ENCODE assay signal across 17 cellular contexts in genomic region chr5:157827429-157827828, GRCh38. TPM values are rescaled to one million over a fixed set of nuclear protein-coding genes. Genes with fewer than 3 reads are reported as not detected.
A peak's percentile ranks its signal among the peaks of the same experiment; 100 is the strongest.
DNase-seq lines count a peak whose midpoint lies in the region; ATAC-seq and TF ChIP-seq lines count a peak whose summit lies in the region.
"Had no signal": no experiment of that assay in that cellular context is flagged by ENCODE, and none has a peak within 500 bp of the region (broad histone marks: within the 10 kb centered on the region; RNA-seq: fewer than 3 reads in every experiment).

No MANE protein-coding gene starts in this region.

- H3K4me1 Mint-ChIP-seq in natural killer cell: peaks cover 35 to 37% of the 10 kb centered on the region in 2 donors
- peaks cover 26 to 27% of the 10 kb centered on the region in 2 donors for H3K4me1 Mint-ChIP-seq in natural killer cell treated with Interleukin-12 subunit alpha and Interleukin-12 subunit beta and Interleukin-15 and Interleukin-18, amount 100 ng/mL, for 72 hours (ENCODE audit: low read depth in 2 of 2)
- peaks cover 22% of the 10 kb centered on the region for H3K4me1 Mint-ChIP-seq in memory B cell

- no peaks in the 10 kb centered on the region for H3K36me3 Mint-ChIP-seq in natural killer cell
- H3K36me3 Mint-ChIP-seq in natural killer cell treated with Interleukin-12 subunit alpha and Interleukin-12 subunit beta and Interleukin-15 and Interleukin-18, amount 100 ng/mL, for 72 hours: no peaks in the 10 kb centered on the region
- peaks cover 1% of the 10 kb centered on the region for H3K36me3 Mint-ChIP-seq in memory B cell

- H3K9me3 Mint-ChIP-seq in natural killer cell: no peaks in the 10 kb centered on the region
- H3K9me3 Mint-ChIP-seq in natural killer cell treated with Interleukin-12 subunit alpha and Interleukin-12 subunit beta and Interleukin-15 and Interleukin-18, amount 100 ng/mL, for 72 hours: no peaks in the 10 kb centered on the region
- no peaks in the 10 kb centered on the region for H3K9me3 Mint-ChIP-seq in memory B cell

- H3K4me3 Mint-ChIP-seq in natural killer cell (no peak overlapping the region), memory B cell (no peak overlapping the region)
- H3K4me3 Mint-ChIP-seq in natural killer cell treated with Interleukin-12 subunit alpha and Interleukin-12 subunit beta and Interleukin-15 and Interleukin-18, amount 100 ng/mL, for 72 hours: no peak overlapping the region
- H3K4me3 Mint-ChIP-seq: activated T-cell treated with anti-CD3 and anti-CD28 coated beads, Interleukin-2, amount 50 U/mL, for 24 hours; dendritic cell treated with granulocyte-macrophage colony-stimulating factor and Interleukin-4, amounts not matched to agents 40 ng/mL and 50 ng/mL, for 4 days had no signal

- DNase-seq in natural killer cell (no peak), dermis microvascular lymphatic vessel endothelial cell (ENCODE audit: low read depth in 2 of 2) (peak; percentile 30 to 71), memory B cell (ENCODE audit: low spot score in 2 of 2) (no peak), mesenteric fat pad (ENCODE audit: low spot score) (no peak), putamen (ENCODE audit: low spot score) (no peak), NCI-H146 treated with DMSO at 0.1 percent for 48 hours (lab: John Stamatoyannopoulos, UW; ENCODE audit: unreplicated experiment) (no peak), GM19238 (ENCODE audit: insufficient read length, low spot score) (no peak)
- DNase-seq in natural killer cell treated with Interleukin-12 subunit alpha and Interleukin-12 subunit beta and Interleukin-15 and Interleukin-18, amount 100 ng/mL, for 72 hours (ENCODE audit: low spot score): no peak
- DNase-seq: activated CD4-positive, CD25-positive, alpha-beta regulatory T cell treated with anti-CD3 and anti-CD28 coated beads, Interleukin-2, amount 50 U/mL, for 72 hours; activated T-cell treated with anti-CD3 and anti-CD28 coated beads, Interleukin-2, amount 50 U/mL, for 24 hours; DMS53; left colon; NCI-H1048; NCI-H226; stimulated activated CD4-positive, alpha-beta T cell treated with anti-CD3 and anti-CD28 coated beads, Interleukin-12 subunit alpha, Interleukin-12 subunit beta, amount 100 ng/mL, for 4 hours; SW 1271 had no signal

- intact Hi-C loops in natural killer cell (cut with micrococcal nuclease): no loop called here

- peak overlapping the region; percentile 80 to 85 for H3K27ac Mint-ChIP-seq in natural killer cell
- H3K27ac Mint-ChIP-seq in natural killer cell treated with Interleukin-12 subunit alpha and Interleukin-12 subunit beta and Interleukin-15 and Interleukin-18, amount 100 ng/mL, for 72 hours: peak overlapping the region in 1 of 2 donors; percentile 28
- peak overlapping the region; percentile 91 for H3K27ac Mint-ChIP-seq in memory B cell
- H3K27ac Mint-ChIP-seq: dendritic cell treated with granulocyte-macrophage colony-stimulating factor and Interleukin-4, amounts not matched to agents 40 ng/mL and 50 ng/mL, for 4 days had no signal

- no peaks in the 10 kb centered on the region for H3K27me3 Mint-ChIP-seq in natural killer cell (ENCODE audit: low read depth in 2 of 2)
- H3K27me3 Mint-ChIP-seq in natural killer cell treated with Interleukin-12 subunit alpha and Interleukin-12 subunit beta and Interleukin-15 and Interleukin-18, amount 100 ng/mL, for 72 hours: no peaks in the 10 kb centered on the region
- H3K27me3 Mint-ChIP-seq in memory B cell: no peaks in the 10 kb centered on the region
- H3K27me3 Mint-ChIP-seq: activated T-cell treated with anti-CD3 and anti-CD28 coated beads, Interleukin-2, amount 50 U/mL, for 24 hours; dendritic cell treated with granulocyte-macrophage colony-stimulating factor and Interleukin-4, amounts not matched to agents 40 ng/mL and 50 ng/mL, for 4 days had no signal

- no peak for ATAC-seq in natural killer cell
- ATAC-seq in natural killer cell treated with Interleukin-12 subunit alpha and Interleukin-12 subunit beta and Interleukin-15 and Interleukin-18, amount 100 ng/mL, for 72 hours: no peak
- no peak for ATAC-seq in memory B cell (ENCODE audit: low read depth)

- TF ChIP-seq CTCF in natural killer cell (IDR thresholded peaks at IDR 0.05): no peak

RNA-seq across cellular contexts. Expression of gene CLINT1, which starts 31.5 kb away (rescaled TPM):
- total RNA-seq in natural killer cell (100 to 1,000 TPM; 111 to 156 (median 132) TPM), dermis microvascular lymphatic vessel endothelial cell (94.9 and 103 TPM in 2 replicates), mesenteric fat pad (74.6 TPM)
- total RNA-seq in natural killer cell treated with Interleukin-12 subunit alpha and Interleukin-12 subunit beta and Interleukin-15 and Interleukin-18, amount 100 ng/mL, for 72 hours: 10 to 100 TPM; 76.6 to 80.9 TPM

Comparison
In these comparisons a context has a peak if more than half of its experiments do, and no peak if none do; other contexts are left out.
1. DNase-seq: peak in dermis microvascular lymphatic vessel endothelial cell (2 of 2); none in natural killer cell (single experiment), natural killer cell treated with Interleukin-12 subunit alpha and Interleukin-12 subunit beta and Interleukin-15 and Interleukin-18, amount 100 ng/mL, for 72 hours (single experiment), memory B cell (0 of 2), mesenteric fat pad (single experiment), putamen (single experiment), NCI-H146 treated with DMSO at 0.1 percent for 48 hours (single experiment) and GM19238 (single experiment).